Comparison of ENCODE assay signal across 12 cellular contexts in the genomic region with DNA sequence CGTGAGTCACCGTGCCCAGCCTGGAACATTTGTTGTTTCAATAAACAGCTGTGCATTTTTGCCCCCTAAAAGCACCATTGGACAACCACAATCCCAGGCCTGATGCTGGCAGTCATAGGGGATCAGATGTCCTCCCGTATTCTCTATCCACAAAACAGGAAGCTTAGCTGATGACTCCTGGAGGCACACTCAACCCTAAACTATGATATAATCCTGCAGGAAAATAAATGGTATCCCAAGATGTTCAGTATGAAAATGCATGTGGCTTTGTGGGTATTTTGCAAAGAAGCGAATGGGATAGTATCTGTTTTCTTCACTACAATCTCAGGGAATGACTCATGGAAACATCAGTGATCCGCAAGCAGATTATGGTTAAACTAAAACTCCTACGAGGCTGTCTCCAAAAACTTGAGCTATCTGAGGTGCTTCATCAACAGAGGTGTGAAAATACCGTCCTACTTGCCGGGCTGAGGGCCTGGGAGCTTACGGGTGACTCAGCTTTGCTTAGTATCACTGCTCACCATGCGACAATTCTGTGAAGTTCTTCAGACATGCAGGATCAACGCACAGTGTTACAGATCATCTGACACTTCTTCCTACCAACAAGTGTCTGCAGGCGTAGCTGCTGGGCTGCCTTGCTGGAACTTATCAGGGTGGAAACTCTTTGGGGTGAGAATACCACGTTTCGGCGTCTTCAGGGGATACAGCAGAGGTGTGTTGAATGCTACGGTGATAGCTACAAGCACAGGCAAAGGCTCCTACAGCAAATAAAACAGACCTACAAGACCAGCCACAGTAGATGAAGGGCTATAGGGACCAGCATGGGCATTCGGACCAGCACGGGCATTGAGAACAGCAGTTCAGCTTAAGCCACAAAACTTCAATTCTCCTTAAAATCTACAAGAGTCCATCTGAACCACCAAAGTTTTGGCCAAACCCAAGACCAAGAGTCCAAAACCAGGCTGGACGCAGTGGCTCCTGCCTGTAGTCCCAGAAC.
DNase-seq lines count a peak whose midpoint lies in the region; TF ChIP-seq lines count a peak whose summit lies in the region.
"Had no signal": no experiment of that assay in that cellular context is flagged by ENCODE, and none has a peak within 500 bp of the region (broad histone marks: within the 10 kb centered on the region; RNA-seq: fewer than 3 reads in every experiment).

No MANE protein-coding gene starts in this region.

- no peaks in the 10 kb centered on the region for H3K4me1 ChIP-seq in suprapubic skin
- H3K4me1 ChIP-seq: esophagus squamous epithelium had no signal

- WGBS in suprapubic skin = 92% methylated on average over 19 of the region's 19 CpGs

- H3K4me1 Mint-ChIP-seq in osteocyte (ENCODE audit: unreplicated experiment) = peaks cover 26% of the 10 kb centered on the region

- no peak for TF ChIP-seq EP300 in suprapubic skin (IDR thresholded peaks at IDR 0.05)

- no peak overlapping the region for H3K27ac ChIP-seq in suprapubic skin
- H3K27ac ChIP-seq: esophagus squamous epithelium, SK-N-MC had no signal

- H3K9me3 Mint-ChIP-seq in osteocyte (ENCODE audit: unreplicated experiment) = no peaks in the 10 kb centered on the region

- TF ChIP-seq CTCF in fibroblast of mammary gland (conservative IDR thresholded peaks at IDR 0.05; ENCODE audit: control insufficient read depth, insufficient read depth, low read depth, low read length) = no peak
- no peak for TF ChIP-seq CTCF in osteocyte (IDR thresholded peaks at IDR 0.05)
- TF ChIP-seq CTCF in suprapubic skin (IDR thresholded peaks at IDR 0.05) = no peak
- TF ChIP-seq CTCF in GM20000 (IDR thresholded peaks at IDR 0.05; ENCODE audit: extremely low read depth, missing control alignments) = no peak

- peaks cover 5% of the 10 kb centered on the region for H3K36me3 Mint-ChIP-seq in osteocyte (ENCODE audit: unreplicated experiment)

- DNase-seq in Daoy (ENCODE audit: low read depth) = peak; percentile 90
- peak; percentile 82 for DNase-seq in NCI-H226
- DNase-seq in fibroblast of mammary gland (ENCODE audit: low read depth) = peak; percentile 98
- no peak for DNase-seq in osteocyte (ENCODE audit: extremely low spot score, unreplicated experiment)
- no peak for DNase-seq in suprapubic skin (ENCODE audit: low spot score in 2 of 2)
- DNase-seq in GM20000 (ENCODE audit: low spot score) = no peak
- no peak for DNase-seq in UCSD-AML1 (lab: John Stamatoyannopoulos, UW; ENCODE audit: unreplicated experiment)
- no peak for DNase-seq in T-helper 9 cell
- DNase-seq: activated gamma-delta T cell treated with Interleukin-2 at 50 U/mL for 16 hours, esophagus squamous epithelium, NCI-H1417 had no signal

- no peaks in the 10 kb centered on the region for H3K36me3 ChIP-seq in suprapubic skin
- H3K36me3 ChIP-seq: esophagus squamous epithelium had no signal

- no peaks in the 10 kb centered on the region for H3K27me3 ChIP-seq in suprapubic skin
- H3K27me3 ChIP-seq: esophagus squamous epithelium had no signal

- H3K27me3 Mint-ChIP-seq in osteocyte (ENCODE audit: unreplicated experiment) = no peaks in the 10 kb centered on the region

- peak overlapping the region; percentile 85 for H3K27ac Mint-ChIP-seq in osteocyte (ENCODE audit: unreplicated experiment)

- no peak overlapping the region for H3K4me3 ChIP-seq in fibroblast of mammary gland (ENCODE audit: control insufficient read depth, low read depth, low read length)
- no peak overlapping the region for H3K4me3 ChIP-seq in suprapubic skin
- H3K4me3 ChIP-seq: esophagus squamous epithelium, SK-N-MC had no signal

- peak overlapping the region; percentile 14 for H3K4me3 Mint-ChIP-seq in osteocyte (ENCODE audit: unreplicated experiment)

- TF ChIP-seq POLR2A in suprapubic skin (IDR thresholded peaks at IDR 0.05) = no peak

- H3K9me3 ChIP-seq in suprapubic skin = no peaks in the 10 kb centered on the region
- H3K9me3 ChIP-seq: esophagus squamous epithelium had no signal

Comparison
In these comparisons a context has a peak if more than half of its experiments do, and no peak if none do; other contexts are left out.
1. DNase-seq: peak in Daoy (single experiment), NCI-H226 (single experiment) and fibroblast of mammary gland (single experiment); none in osteocyte (single experiment), suprapubic skin (0 of 2), GM20000 (single experiment), UCSD-AML1 (single experiment) and T-helper 9 cell (single experiment).